In genomic region chr2:48249093-48249492, GRCh38 we compare ENCODE assay signal across 11 cellular contexts.
DNase-seq lines count a peak whose midpoint lies in the region; ATAC-seq, FAIRE-seq and TF ChIP-seq lines count a peak whose summit lies in the region.
"Had no signal": no experiment of that assay in that cellular context is flagged by ENCODE, and none has a peak within 500 bp of the region (broad histone marks: within the 10 kb centered on the region; RNA-seq: fewer than 3 reads in every experiment).

No MANE protein-coding gene starts in this region.

- H3K27ac ChIP-seq in A549 (peak overlapping the region; percentile 26 to 76; a peak in 5 of 6 replicates), HepG2 (ENCODE audit: extremely low read length, insufficient read depth, low read length) (no peak overlapping the region)

- TF ChIP-seq EP300 in A549 (IDR thresholded peaks at IDR 0.05) (no peak), HepG2 (IDR thresholded peaks at IDR 0.05; ENCODE audit: low read depth in 2 of 2, low read length in 2 of 2) (no peak), HepG2 (CRISPR knock-in tag; IDR thresholded peaks at IDR 0.05; ENCODE audit: borderline replicate concordance) (no peak)

- H3K4me3 ChIP-seq in A549: no peak overlapping the region
- H3K4me3 ChIP-seq in HepG2 (replicated peaks in 1 of 3; ENCODE audit: insufficient read depth in 1 of 3, low read depth in 2 of 3, low read length in 3 of 3): no peak overlapping the region
- H3K4me3 ChIP-seq: dorsolateral prefrontal cortex had no signal

- CTCF ChIA-PET in A549 (lab: Yijun Ruan, JAX): interaction anchor here (0.6 to 1.6 kb wide), 6 partner anchors 11 to 171 kb away, joined by 3 to 6 read pairs (median 4); no protein-coding TSS in a partner anchor
- CTCF ChIA-PET in HepG2 (lab: Yijun Ruan, JAX; ENCODE audit: low intra/inter-chr PET ratio, low total read pairs): no interaction called here

- WGBS in A549 (ENCODE audit: missing lambda C conversion rate): 89% methylated on average over 2 of the region's 2 CpGs
- whole genome bisulfite sequencing in HepG2 (ENCODE audit: low lambda C conversion rate): 81% methylated on average over 2 of the region's 2 CpGs

- intact Hi-C loops in HepG2 (cut with micrococcal nuclease; ENCODE audit: unreplicated experiment): no loop called here

- no peaks in the 10 kb centered on the region for H3K79me2 ChIP-seq in HepG2 (ENCODE audit: insufficient read depth, low read length)

- no peak for DNase-seq in A549 (ENCODE audit: low read depth in 1 of 2, low spot score in 1 of 2)
- peak; percentile 7 for DNase-seq in MV-4-11 (lab: John Stamatoyannopoulos, UW)
- DNase-seq in cerebellar cortex (ENCODE audit: low spot score): peak; percentile 98
- DNase-seq in HepG2 (ENCODE audit: low spot score): no peak
- no peak for DNase-seq in GF-D8 (lab: John Stamatoyannopoulos, UW)
- DNase-seq in NCI-H146 (lab: John Stamatoyannopoulos, UW): no peak
- DNase-seq: activated CD4-positive, alpha-beta T cell treated with anti-CD3 and anti-CD28 coated beads, Interleukin-2, amount 50 U/mL, for 48 hours; naive B cell had no signal

- TF ChIP-seq POLR2A in A549 (IDR thresholded peaks at IDR 0.05; ENCODE audit: low read length) (no peak), HepG2 (IDR thresholded peaks at IDR 0.05; ENCODE audit: insufficient read depth in 1 of 2, low read depth in 2 of 2, low read length in 2 of 2) (no peak)

- no peaks in the 10 kb centered on the region for H3K36me3 ChIP-seq in HepG2 (replicated peaks in 1 of 2; ENCODE audit: control insufficient read depth in 1 of 2, insufficient read depth in 2 of 2, low read length in 2 of 2)

- peaks cover 24% of the 10 kb centered on the region for H3K4me1 ChIP-seq in A549
- H3K4me1 ChIP-seq in HepG2 (ENCODE audit: insufficient read depth, low read length): peaks cover 59% of the 10 kb centered on the region

- no peak for FAIRE-seq in A549 (lab: Jason Lieb, UNC)
- FAIRE-seq in HepG2 (lab: Jason Lieb, UNC): no peak

- TF ChIP-seq CTCF in A549 (IDR thresholded peaks at IDR 0.05) (no peak), HepG2 (CRISPR knock-in tag; IDR thresholded peaks at IDR 0.05) (no peak)

- H3K9me3 ChIP-seq in A549 (no peaks in the 10 kb centered on the region), HepG2 (ENCODE audit: low read length) (no peaks in the 10 kb centered on the region)

- H3K27me3 ChIP-seq in HepG2 (ENCODE audit: control insufficient read depth in 1 of 2, insufficient read depth in 2 of 2, low read length in 2 of 2): no peaks in the 10 kb centered on the region
- H3K27me3 ChIP-seq: dorsolateral prefrontal cortex had no signal

- ATAC-seq in A549 (peak in 1 of 2 experiments; percentile 30; a peak in 3 of 6 replicates), HepG2 (no peak), HG02884 (IDR thresholded peaks at IDR 0.05; ENCODE audit: unreplicated experiment) (no peak), GM21528 (IDR thresholded peaks at IDR 0.05; ENCODE audit: low FRiP score, unreplicated experiment) (no peak)

- peak overlapping the region; percentile 62 for H3K4me2 ChIP-seq in A549
- H3K4me2 ChIP-seq in HepG2 (ENCODE audit: low read depth, low read length): no peak overlapping the region

- no peak overlapping the region for H2AFZ ChIP-seq in HepG2 (ENCODE audit: low read length)

- no peaks in the 10 kb centered on the region for H4K20me1 ChIP-seq in HepG2 (ENCODE audit: insufficient read depth, low read length)

- in situ Hi-C loops in HepG2 (cut with HindIII; ENCODE audit: extremely low pct_ligation_motif_present, low pct_unique_long_range_greater_than_20kb): no loop called here

- H3K9ac ChIP-seq in HepG2 (ENCODE audit: insufficient read depth, low read depth, low read length): no peak overlapping the region

- POLR2A ChIA-PET in A549 (lab: Yijun Ruan, JAX): no interaction called here
- POLR2A ChIA-PET in HepG2 (lab: Yijun Ruan, JAX): interaction anchor here (1.0 to 1.7 kb wide), 2 partner anchors 27 to 29 kb away, joined by 4 read pairs; no protein-coding TSS in a partner anchor

- BruUV-seq in HepG2 (replicated peaks; lab: Mats Ljungman, UMichigan): no TSS peak

- TF ChIP-seq RAD21 in A549 (conservative IDR thresholded peaks at IDR 0.05 in 1 of 2, IDR thresholded peaks at IDR 0.05 in 1 of 2): no peak
- TF ChIP-seq RAD21 in HepG2 (CRISPR knock-in tag; IDR thresholded peaks at IDR 0.05): no peak

TF ChIP-seq in A549, 52 proteins besides CTCF, POLR2A, EP300 and RAD21 (continues in another document):
- TF ChIP-seq MYC (IDR thresholded peaks at IDR 0.05; ENCODE audit: borderline replicate concordance, low read length): no peak
- no peak for TF ChIP-seq ESRRA (IDR thresholded peaks at IDR 0.05; ENCODE audit: borderline replicate concordance, low read length)
- TF ChIP-seq MAZ (IDR thresholded peaks at IDR 0.05; ENCODE audit: borderline replicate concordance, low read depth, low read length): no peak
- no peak for TF ChIP-seq ZFP36 (IDR thresholded peaks at IDR 0.05; ENCODE audit: borderline replicate concordance, partially characterized antibody)
- no peak for TF ChIP-seq USF2 (IDR thresholded peaks at IDR 0.05)
- TF ChIP-seq MAX (IDR thresholded peaks at IDR 0.05): no peak
- TF ChIP-seq GATA3 (IDR thresholded peaks at IDR 0.05; ENCODE audit: borderline replicate concordance): no peak
- TF ChIP-seq NR3C1 (IDR thresholded peaks at IDR 0.05): no peak

TF ChIP-seq in HepG2, 621 proteins besides CTCF, POLR2A, EP300 and RAD21:
- TF ChIP-seq ZNF557 (CRISPR knock-in tag; IDR thresholded peaks at IDR 0.05) (0 out of 2 replicates have a peak, but pooled peaks have one; percentile 7), SRSF1 (optimal IDR thresholded peaks at IDR 0.05; ENCODE audit: low read depth, low read length) (no peak)

Comparison
In these comparisons a context has a peak if more than half of its experiments do, and no peak if none do; other contexts are left out.
1. DNase-seq: peak in MV-4-11 (single experiment) and cerebellar cortex (single experiment); none in A549 (0 of 2), HepG2 (single experiment), GF-D8 (single experiment) and NCI-H146 (single experiment).